Comparison of ENCODE assay signal across 10 cellular contexts in genomic region chr9:86766912-86767311, GRCh38.
DNase-seq lines count a peak whose midpoint lies in the region; ATAC-seq and FAIRE-seq lines count a peak whose summit lies in the region.
"Had no signal": no experiment of that assay in that cellular context is flagged by ENCODE, and none has a peak within 500 bp of the region (broad histone marks: within the 10 kb centered on the region; RNA-seq: fewer than 3 reads in every experiment).

No MANE protein-coding gene starts in this region.

- FAIRE-seq in urothelium cell line (lab: Jason Lieb, UNC), result no peak
- FAIRE-seq: A549 had no signal

- DNase-seq in SIG-M5 treated with dmso at 0.1 percent for 504 hours (lab: John Stamatoyannopoulos, UW; ENCODE audit: unreplicated experiment) (peak; percentile 30), SIG-M5 (lab: John Stamatoyannopoulos, UW) (no peak), T-helper 17 cell (no peak), right cardiac atrium (peak; percentile 42 to 63 (median 48)), urothelium cell line (ENCODE audit: low spot score) (peak; percentile 91)
- DNase-seq in activated CD4-positive, alpha-beta T cell treated with anti-CD3 and anti-CD28 coated beads, Interleukin-2, amount 10 ng/mL, durations not matched to agents 24 days and 14 days, result no peak
- DNase-seq: activated CD8-positive, alpha-beta memory T cell treated with anti-CD3 and anti-CD28 coated beads, Interleukin-2, amount 50 U/mL, for 4 hours had no signal

- ATAC-seq in T-helper 17 cell (peak; percentile 41), right cardiac atrium (peak in 1 of 2 donors; percentile 52), GM21381 (IDR thresholded peaks at IDR 0.05; ENCODE audit: unreplicated experiment) (no peak)
- no peak for ATAC-seq in activated T-helper 17 cell treated with anti-CD3 and anti-CD28 coated beads, Interleukin-2, amount 50 U/mL, for 72 hours (replicated peaks)
- ATAC-seq: A549 had no signal

- H3K4me1 ChIP-seq in right cardiac atrium (ENCODE audit: control insufficient read depth, insufficient read depth, low read length), result peaks cover 1% of the 10 kb centered on the region
- H3K4me1 ChIP-seq: A549 had no signal

- no peak overlapping the region for H3K27ac ChIP-seq in right cardiac atrium (ENCODE audit: low read length)
- H3K27ac ChIP-seq: A549 had no signal

- H3K27me3 Mint-ChIP-seq in T-helper 17 cell, result no peaks in the 10 kb centered on the region
- H3K27me3 Mint-ChIP-seq in activated CD4-positive, alpha-beta T cell treated with anti-CD3 and anti-CD28 coated beads, Interleukin-2, amount 10 ng/mL, durations not matched to agents 24 days and 14 days, result no peaks in the 10 kb centered on the region
- H3K27me3 Mint-ChIP-seq in activated T-helper 17 cell treated with anti-CD3 and anti-CD28 coated beads, Interleukin-2, amount 50 U/mL, for 72 hours, result peaks cover 7% of the 10 kb centered on the region

- no peaks in the 10 kb centered on the region for H3K4me1 Mint-ChIP-seq in T-helper 17 cell
- H3K4me1 Mint-ChIP-seq in activated CD4-positive, alpha-beta T cell treated with anti-CD3 and anti-CD28 coated beads, Interleukin-2, amount 10 ng/mL, durations not matched to agents 24 days and 14 days, result no peaks in the 10 kb centered on the region
- H3K4me1 Mint-ChIP-seq in activated T-helper 17 cell treated with anti-CD3 and anti-CD28 coated beads, Interleukin-2, amount 50 U/mL, for 72 hours, result no peaks in the 10 kb centered on the region

- no peaks in the 10 kb centered on the region for H3K27me3 ChIP-seq in right cardiac atrium (ENCODE audit: control insufficient read depth, insufficient read depth)

- H3K4me3 ChIP-seq in right cardiac atrium (ENCODE audit: low read length), result no peak overlapping the region
- H3K4me3 ChIP-seq: A549 had no signal

- no peaks in the 10 kb centered on the region for H3K36me3 Mint-ChIP-seq in T-helper 17 cell (ENCODE audit: low read depth)
- H3K36me3 Mint-ChIP-seq in activated CD4-positive, alpha-beta T cell treated with anti-CD3 and anti-CD28 coated beads, Interleukin-2, amount 10 ng/mL, durations not matched to agents 24 days and 14 days (ENCODE audit: low read depth), result no peaks in the 10 kb centered on the region
- H3K36me3 Mint-ChIP-seq in activated T-helper 17 cell treated with anti-CD3 and anti-CD28 coated beads, Interleukin-2, amount 50 U/mL, for 72 hours (ENCODE audit: low read depth), result no peaks in the 10 kb centered on the region

- no peak overlapping the region for H3K4me3 Mint-ChIP-seq in T-helper 17 cell
- H3K4me3 Mint-ChIP-seq in activated CD4-positive, alpha-beta T cell treated with anti-CD3 and anti-CD28 coated beads, Interleukin-2, amount 10 ng/mL, durations not matched to agents 24 days and 14 days, result no peak overlapping the region
- no peak overlapping the region for H3K4me3 Mint-ChIP-seq in activated T-helper 17 cell treated with anti-CD3 and anti-CD28 coated beads, Interleukin-2, amount 50 U/mL, for 72 hours

- H3K9me3 Mint-ChIP-seq in activated CD4-positive, alpha-beta T cell treated with anti-CD3 and anti-CD28 coated beads, Interleukin-2, amount 10 ng/mL, durations not matched to agents 24 days and 14 days, result no peaks in the 10 kb centered on the region
- peaks cover 5% of the 10 kb centered on the region for H3K9me3 Mint-ChIP-seq in activated T-helper 17 cell treated with anti-CD3 and anti-CD28 coated beads, Interleukin-2, amount 50 U/mL, for 72 hours

- H3K9me3 ChIP-seq in T-helper 17 cell (ENCODE audit: control insufficient read depth, low read length, poor library complexity, severe bottlenecking), result no peaks in the 10 kb centered on the region
- no peaks in the 10 kb centered on the region for H3K9me3 ChIP-seq in right cardiac atrium (ENCODE audit: control insufficient read depth, low read length)
- H3K9me3 ChIP-seq: A549 had no signal

- intact Hi-C loops in right cardiac atrium (cut with DNase I), result no loop called here
- intact Hi-C loops in activated CD4-positive, alpha-beta T cell treated with anti-CD3 and anti-CD28 coated beads, Interleukin-2, amount 10 ng/mL, durations not matched to agents 24 days and 14 days (cut with micrococcal nuclease), result no loop called here

- no peak overlapping the region for H3K27ac Mint-ChIP-seq in T-helper 17 cell
- no peak overlapping the region for H3K27ac Mint-ChIP-seq in activated CD4-positive, alpha-beta T cell treated with anti-CD3 and anti-CD28 coated beads, Interleukin-2, amount 10 ng/mL, durations not matched to agents 24 days and 14 days
- H3K27ac Mint-ChIP-seq in activated T-helper 17 cell treated with anti-CD3 and anti-CD28 coated beads, Interleukin-2, amount 50 U/mL, for 72 hours, result no peak overlapping the region

- WGBS in right cardiac atrium, result 67% methylated on average over 7 of the region's 7 CpGs

Comparison
In these comparisons a context has a peak if more than half of its experiments do, and no peak if none do; other contexts are left out.
1. DNase-seq: peak in SIG-M5 treated with dmso at 0.1 percent for 504 hours (single experiment), right cardiac atrium (3 of 3) and urothelium cell line (single experiment); none in SIG-M5 (single experiment), T-helper 17 cell (0 of 3) and activated CD4-positive, alpha-beta T cell treated with anti-CD3 and anti-CD28 coated beads, Interleukin-2, amount 10 ng/mL, durations not matched to agents 24 days and 14 days (single experiment).